In genomic region chr13:74573654-74574053, GRCh38 we compare ENCODE assay signal across 11 cellular contexts.
A peak's percentile ranks its signal among the peaks of the same experiment; 100 is the strongest.
DNase-seq lines count a peak whose midpoint lies in the region; ATAC-seq and TF ChIP-seq lines count a peak whose summit lies in the region.
"Had no signal": no experiment of that assay in that cellular context is flagged by ENCODE, and none has a peak within 500 bp of the region (broad histone marks: within the 10 kb centered on the region; RNA-seq: fewer than 3 reads in every experiment).

No MANE protein-coding gene starts in this region.

- CTCF ChIA-PET in GM10248 (lab: Yijun Ruan, JAX), result interaction anchor here (1.1 kb wide), 1 partner anchor 79 kb away, joined by 3 read pairs; no protein-coding TSS in a partner anchor

- no peak overlapping the region for H3K4me3 ChIP-seq in GM06990 (replicated peaks; ENCODE audit: low read depth, low read length)
- no peak overlapping the region for H3K4me3 ChIP-seq in fibroblast of the aortic adventitia (ENCODE audit: low read depth, low read length)

- in situ Hi-C loops in SK-MEL-5 (cut with HindIII; ENCODE audit: low pct_unique_long_range_greater_than_20kb, low sequenced_read_pairs), result no loop called here

- no peaks in the 10 kb centered on the region for H3K36me3 ChIP-seq in GM06990 (ENCODE audit: control insufficient read depth, insufficient read depth, low read length)

- TF ChIP-seq CTCF in GM06990 (IDR thresholded peaks at IDR 0.05; ENCODE audit: insufficient read depth, low read length, poor library complexity, severe bottlenecking) (peak; percentile 23), fibroblast of the aortic adventitia (IDR thresholded peaks at IDR 0.05; ENCODE audit: insufficient read depth, low read length) (peak; percentile 19), GM10248 (IDR thresholded peaks at IDR 0.05; ENCODE audit: control extremely low read depth, extremely low read depth, low read depth, missing control alignments) (no peak)

- no peak for ATAC-seq in HG02571 (IDR thresholded peaks at IDR 0.05; ENCODE audit: unreplicated experiment)

- peak; percentile 6 for DNase-seq in DMS 273 (lab: John Stamatoyannopoulos, UW; ENCODE audit: unreplicated experiment)
- no peak for DNase-seq in DMS 273 treated with DMSO at 0.1 percent for 48 hours (lab: John Stamatoyannopoulos, UW)
- DNase-seq in GM06990 (ENCODE audit: extremely low read depth, insufficient read length), result no peak
- peak; percentile 10 for DNase-seq in SK-MEL-5 (ENCODE audit: low read depth, low spot score)
- no peak for DNase-seq in fibroblast of the aortic adventitia (ENCODE audit: low read depth)
- DNase-seq in GM10248 (ENCODE audit: extremely low spot score), result no peak
- no peak for DNase-seq in NCI-H2196 treated with DMSO at 0.1 percent for 48 hours (lab: John Stamatoyannopoulos, UW; ENCODE audit: unreplicated experiment)
- DNase-seq: 8988T, MV-4-11, RPMI8226 had no signal

- no peaks in the 10 kb centered on the region; the same call in none of the 2 replicates for H3K27me3 ChIP-seq in GM06990 (replicated peaks; ENCODE audit: control insufficient read depth, insufficient read depth, low read length)

- POLR2A ChIA-PET in GM10248 (lab: Yijun Ruan, JAX), result no interaction called here

Comparison
In these comparisons a context has a peak if more than half of its experiments do, and no peak if none do; other contexts are left out.
1. DNase-seq: peak in DMS 273 (single experiment) and SK-MEL-5 (single experiment); none in DMS 273 treated with DMSO at 0.1 percent for 48 hours (single experiment), GM06990 (single experiment), fibroblast of the aortic adventitia (single experiment), GM10248 (single experiment) and NCI-H2196 treated with DMSO at 0.1 percent for 48 hours (single experiment).